Comparison of ENCODE assay signal across 1 cellular context in genomic region chr20:1301031-1301529, GRCh38.
TF ChIP-seq lines count a peak whose summit lies in the region.

No MANE protein-coding gene starts in this region.

TF ChIP-seq in GM23338, 12 proteins besides CTCF, POLR2A, EP300 and RAD21 (continued from another document):
- TF ChIP-seq ZNF462 (CRISPR knock-in tag; IDR thresholded peaks at IDR 0.05) (peak; percentile 63; the same call in 1 of the 2 replicates), POLR2AphosphoS5 (IDR thresholded peaks at IDR 0.05; ENCODE audit: low read depth) (no peak), EZH2phosphoT487 (IDR thresholded peaks at IDR 0.05; ENCODE audit: unreplicated experiment) (no peak), JUNB (IDR thresholded peaks at IDR 0.05; ENCODE audit: unreplicated experiment) (no peak), STAT1 (IDR thresholded peaks at IDR 0.05; ENCODE audit: unreplicated experiment) (no peak), ETS1 (IDR thresholded peaks at IDR 0.05) (no peak)
TF ChIP-seq in GM23338: peak in this region for 2.
